Comparison of ENCODE assay signal across 8 cellular contexts in the genomic region with DNA sequence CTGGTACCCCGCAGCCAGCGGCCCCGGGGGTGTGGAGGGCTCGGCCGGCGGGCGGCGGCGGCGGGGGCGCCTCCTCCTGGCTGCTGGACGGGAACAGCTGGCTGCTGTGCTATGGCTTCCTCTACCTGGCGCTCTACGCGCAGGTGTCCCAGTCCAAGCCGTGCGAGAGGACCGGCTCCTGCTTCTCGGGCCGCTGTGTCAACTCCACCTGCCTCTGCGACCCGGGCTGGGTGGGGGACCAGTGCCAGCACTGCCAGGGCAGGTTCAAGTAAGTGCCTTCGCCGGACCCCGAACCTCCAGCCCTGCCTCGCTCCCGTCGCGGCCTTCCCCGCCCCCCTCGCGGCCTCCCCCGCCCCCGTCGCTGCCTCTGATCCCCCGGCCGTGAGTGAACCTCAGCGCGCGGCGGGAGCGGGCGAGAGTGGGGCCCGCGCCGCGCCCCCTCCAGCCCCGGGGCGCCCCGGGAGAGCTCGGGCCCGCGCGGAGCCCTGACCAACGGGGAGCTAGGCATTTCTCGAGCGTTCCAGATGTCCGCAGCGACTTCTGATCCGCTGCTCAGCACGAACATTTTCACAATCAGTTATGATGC. TPM values are rescaled to one million over a fixed set of nuclear protein-coding genes. Genes with fewer than 3 reads are reported as not detected.
DNase-seq lines count a peak whose midpoint lies in the region; ATAC-seq and TF ChIP-seq lines count a peak whose summit lies in the region.

No MANE protein-coding gene starts in this region.

- H3K27me3 ChIP-seq in BE2C = no peaks in the 10 kb centered on the region
- peaks cover 0 to 14% (median 3%) of the 10 kb centered on the region in 4 donors for H3K27me3 ChIP-seq in esophagus muscularis mucosa

- peak; percentile 11; the same call in 1 of the 2 replicates for TF ChIP-seq CTCF in BE2C (IDR thresholded peaks at IDR 0.05; ENCODE audit: low read depth, low read length)
- TF ChIP-seq CTCF in esophagus muscularis mucosa (IDR thresholded peaks at IDR 0.05) = no peak
- TF ChIP-seq CTCF in neural crest cell (conservative IDR thresholded peaks at IDR 0.05) = peak; percentile 60

- DNase-seq in BE2C = no peak
- DNase-seq in SK-N-MC (ENCODE audit: low read depth, low spot score) = no peak
- DNase-seq in esophagus muscularis mucosa (ENCODE audit: extremely low spot score) = no peak
- peak; percentile 23 for DNase-seq in neural crest cell (ENCODE audit: low read depth, low spot score)
- DNase-seq in UCSD-AML1 (lab: John Stamatoyannopoulos, UW; ENCODE audit: unreplicated experiment) = no peak
- no peak for DNase-seq in DMS79 (lab: John Stamatoyannopoulos, UW)

- peaks cover 38% of the 10 kb centered on the region for H3K4me1 Mint-ChIP-seq in neural crest cell

- TF ChIP-seq EP300 in esophagus muscularis mucosa (IDR thresholded peaks at IDR 0.05) = no peak

- intact Hi-C loops in esophagus muscularis mucosa (cut with DNase I) = loop anchor here (10.0 kb wide), 2 partner anchors 149 to 219 kb away; no protein-coding TSS in a partner anchor

- TF ChIP-seq POLR2A in esophagus muscularis mucosa (IDR thresholded peaks at IDR 0.05; ENCODE audit: low read depth) = no peak

- 0% methylated on average over 3 of the region's 61 CpGs for whole genome bisulfite sequencing in esophagus muscularis mucosa

- peak overlapping the region; percentile 72 for H3K4me3 ChIP-seq in BE2C (ENCODE audit: low read depth, low read length)
- H3K4me3 ChIP-seq in SK-N-MC = peak overlapping the region; percentile 82
- H3K4me3 ChIP-seq in esophagus muscularis mucosa = peak overlapping the region; percentile 55 to 87 (median 78)

- no peaks in the 10 kb centered on the region for H3K36me3 Mint-ChIP-seq in neural crest cell (ENCODE audit: low read depth)

- H3K9ac ChIP-seq in SK-N-MC (ENCODE audit: insufficient read length) = peak overlapping the region; percentile 55

- H3K9me3 Mint-ChIP-seq in neural crest cell = no peaks in the 10 kb centered on the region

- H3K4me1 ChIP-seq in BE2C (no peaks in the 10 kb centered on the region; the same call in 1 of the 2 replicates), esophagus muscularis mucosa (peaks cover 6 to 29% (median 24%) of the 10 kb centered on the region in 4 donors)

- ATAC-seq in GM18868 (IDR thresholded peaks at IDR 0.05; ENCODE audit: unreplicated experiment) = peak; percentile 46
- ATAC-seq in HG03039 (IDR thresholded peaks at IDR 0.05; ENCODE audit: unreplicated experiment) = peak; percentile 44

- H3K36me3 ChIP-seq in BE2C (no peaks in the 10 kb centered on the region), SK-N-MC (ENCODE audit: insufficient read depth, low read length) (no peaks in the 10 kb centered on the region), esophagus muscularis mucosa (no peaks in the 10 kb centered on the region)

- no peak overlapping the region for H3K27ac Mint-ChIP-seq in neural crest cell (ENCODE audit: unreplicated experiment)

- H3K9me3 ChIP-seq in BE2C (no peaks in the 10 kb centered on the region), SK-N-MC (ENCODE audit: low read depth, low read length) (no peaks in the 10 kb centered on the region), esophagus muscularis mucosa (no peaks in the 10 kb centered on the region)

- H3K4me3 Mint-ChIP-seq in neural crest cell = peak overlapping the region; percentile 88

- peaks cover 7% of the 10 kb centered on the region for H3K27me3 Mint-ChIP-seq in neural crest cell (ENCODE audit: low read depth)

- H3K27ac ChIP-seq in SK-N-MC (no peak overlapping the region), esophagus muscularis mucosa (replicated peaks in 1 of 4) (peak overlapping the region; percentile 44 to 81 (median 78))

RNA-seq across cellular contexts. Expression of gene ATRNL1, which starts 0.7 kb away (rescaled TPM):
- 11.2 TPM for polyA plus RNA-seq in BE2C (2012; ENCODE audit: insufficient read depth, insufficient read length, low read depth)
- total RNA-seq in esophagus muscularis mucosa = 10 to 100 TPM in 2 of 4 donors, 1 to 10 TPM in 2; 5.0 to 18.0 (median 11.3) TPM
- 44.1 and 46.9 TPM in 2 replicates for total RNA-seq in neural crest cell

Comparison
In these comparisons a context has a peak if more than half of its experiments do, and no peak if none do; other contexts are left out.
1. CTCF ChIP-seq: peak in BE2C (single experiment) and neural crest cell (single experiment); none in esophagus muscularis mucosa (0 of 3).
2. Peak in every context shown above with its lines, with median percentiles within 50 percentile points of each other: H3K4me3 ChIP-seq.